ENCODE assay signal across 8 cellular contexts in the genomic region with DNA sequence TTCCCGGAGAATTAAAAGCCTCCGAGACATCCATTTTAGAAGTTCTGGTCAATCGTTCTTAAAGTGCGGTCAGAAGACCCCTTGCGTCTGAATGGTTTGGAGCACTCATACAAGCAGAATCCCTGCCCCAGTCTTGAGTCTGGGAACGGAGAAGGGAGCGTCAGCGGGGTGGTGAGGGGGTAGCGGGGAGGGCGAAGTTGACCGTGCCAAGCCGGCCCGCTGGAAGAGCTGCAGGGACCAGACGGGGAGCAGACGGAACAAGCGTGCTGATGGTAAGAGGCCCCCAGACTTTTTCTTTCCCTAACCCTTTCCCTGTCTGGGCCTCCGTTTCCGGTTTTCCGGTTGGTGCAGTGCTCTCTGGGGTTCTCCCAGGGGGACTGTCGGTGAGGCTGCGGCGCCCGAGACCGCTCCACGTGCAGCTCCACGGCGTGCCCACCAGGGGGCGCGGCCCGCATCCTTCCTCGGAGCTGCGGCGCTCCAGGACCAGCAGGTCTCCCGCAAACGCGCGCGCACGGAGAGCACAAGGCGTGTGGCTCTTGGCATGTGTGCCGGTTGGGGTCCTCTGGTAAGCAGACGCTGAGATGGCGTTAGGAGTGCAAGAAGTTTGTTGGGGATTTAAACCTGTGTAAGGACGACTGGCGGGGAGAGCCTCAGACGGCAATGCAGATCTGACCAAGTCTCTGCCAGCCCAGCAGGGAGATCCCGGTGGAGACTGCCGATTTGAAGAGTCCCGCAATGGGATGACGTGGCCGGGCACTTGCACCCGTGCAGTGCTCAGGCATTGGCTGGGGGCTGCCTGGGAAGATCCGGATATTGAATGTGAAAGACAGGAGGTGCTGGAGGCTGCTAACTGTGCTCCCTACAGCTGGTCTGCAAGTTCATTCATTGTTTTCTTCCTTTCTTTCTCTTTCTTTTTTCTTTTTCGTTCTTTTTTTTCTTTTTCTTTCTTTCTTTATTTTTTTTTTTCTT. TPM values are rescaled to one million over a fixed set of nuclear protein-coding genes. Genes with fewer than 3 reads are reported as not detected.
DNase-seq lines count a peak whose midpoint lies in the region; ATAC-seq and TF ChIP-seq lines count a peak whose summit lies in the region.

No MANE protein-coding gene starts in this region.

- H3K4me2 ChIP-seq in skeletal muscle satellite cell (ENCODE audit: low read length): peak overlapping the region; percentile 99

- DNase-seq in C1 segment of cervical spinal cord (lab: John Stamatoyannopoulos, UW): peak in 13 of 14 donors; percentile 32 to 89 (median 72)
- peak; percentile 30 for DNase-seq in NCI-H146 treated with DMSO at 0.1 percent for 48 hours (lab: John Stamatoyannopoulos, UW; ENCODE audit: unreplicated experiment)
- DNase-seq in UCSD-AML1 (lab: John Stamatoyannopoulos, UW; ENCODE audit: unreplicated experiment): peak; percentile 64
- DNase-seq in brain microvascular endothelial cell: peak; percentile 62

- TF ChIP-seq CTCF in brain microvascular endothelial cell (IDR thresholded peaks at IDR 0.05; ENCODE audit: low read depth, low read length, missing control alignments): peak; percentile 82

- no peak overlapping the region for H3K27ac ChIP-seq in brain microvascular endothelial cell

- peaks cover 8% of the 10 kb centered on the region for H3K4me1 ChIP-seq in skeletal muscle satellite cell (ENCODE audit: control insufficient read depth, insufficient read depth, low read length)

- peak overlapping the region; percentile 21 for H3K9ac ChIP-seq in skeletal muscle satellite cell (ENCODE audit: low read depth, low read length)

- H3K4me3 ChIP-seq in brain microvascular endothelial cell (ENCODE audit: low read depth, low read length): peak overlapping the region; percentile 51
- peak overlapping the region; percentile 57 for H3K4me3 ChIP-seq in iPS-18c (ENCODE audit: insufficient read depth, low read depth, low read length)
- peak overlapping the region; percentile 75 for H3K4me3 ChIP-seq in skeletal muscle satellite cell (ENCODE audit: low read length)

- no peaks in the 10 kb centered on the region for H3K9me3 ChIP-seq in iPS-18c (ENCODE audit: control insufficient read depth, insufficient read depth, low read length)
- H3K9me3 ChIP-seq in skeletal muscle satellite cell (replicated peaks; ENCODE audit: low read length): no peaks in the 10 kb centered on the region

- H3K36me3 ChIP-seq in brain microvascular endothelial cell (replicated peaks): no peaks in the 10 kb centered on the region
- no peaks in the 10 kb centered on the region for H3K36me3 ChIP-seq in skeletal muscle satellite cell (ENCODE audit: insufficient read depth, low read length)

- peak; percentile 55 for ATAC-seq in GM21717 (IDR thresholded peaks at IDR 0.05; ENCODE audit: unreplicated experiment)
- no peak for ATAC-seq in HG03565 (IDR thresholded peaks at IDR 0.05; ENCODE audit: unreplicated experiment)

- H3K27me3 ChIP-seq in brain microvascular endothelial cell (replicated peaks) (no peaks in the 10 kb centered on the region), skeletal muscle satellite cell (ENCODE audit: control insufficient read depth, insufficient read depth, low read length) (peaks cover 5% of the 10 kb centered on the region)

- in situ Hi-C loops in brain microvascular endothelial cell (cut with HindIII; ENCODE audit: low pct_ligation_motif_present, low sequenced_read_pairs): no loop called here

RNA-seq across cellular contexts. Expression of gene CORO2B, which starts 19.2 kb away (rescaled TPM):
- 21.3 and 21.4 TPM in 2 replicates for total RNA-seq in skeletal muscle satellite cell (2012; rRNA removed)
